10 cellular contexts compared by ENCODE assay signal in the genomic region with DNA sequence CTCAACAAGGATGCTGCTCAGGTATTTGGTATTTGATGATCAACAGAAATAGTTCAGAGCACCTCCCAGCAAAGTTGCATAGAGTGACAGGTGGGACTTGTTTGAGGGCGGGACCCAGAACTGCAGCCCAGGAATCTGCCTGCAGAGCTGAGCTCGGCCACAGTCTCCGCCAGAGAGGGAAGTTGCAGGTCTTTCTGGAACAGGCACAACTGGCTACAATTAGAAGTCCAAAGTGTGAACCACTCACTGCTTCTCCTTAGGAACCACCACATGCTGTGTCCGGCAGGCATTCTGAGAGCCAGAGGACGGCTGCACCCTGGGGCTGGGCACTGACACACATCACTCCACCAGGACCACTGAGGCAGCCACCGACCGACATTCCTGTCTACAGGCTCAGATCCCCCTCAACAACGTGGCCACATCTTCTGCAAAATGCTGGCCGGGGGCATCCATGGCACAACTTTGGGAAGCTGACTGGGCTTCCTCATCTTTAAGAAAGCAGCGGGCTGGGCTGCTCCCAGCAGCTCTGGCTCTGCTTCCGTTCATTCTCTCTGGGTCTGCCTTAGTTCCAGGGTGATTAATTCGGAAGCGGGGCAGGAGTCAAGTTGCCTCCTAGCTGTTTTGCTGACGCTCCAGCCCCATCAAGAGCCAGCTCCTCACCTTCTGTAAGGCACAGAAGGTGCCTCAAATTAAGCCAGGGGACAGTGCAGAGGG. TPM values are rescaled to one million over a fixed set of nuclear protein-coding genes. Genes with fewer than 3 reads are reported as not detected.
DNase-seq lines count a peak whose midpoint lies in the region; ATAC-seq, FAIRE-seq and TF ChIP-seq lines count a peak whose summit lies in the region.
"Had no signal": no experiment of that assay in that cellular context is flagged by ENCODE, and none has a peak within 500 bp of the region (broad histone marks: within the 10 kb centered on the region; RNA-seq: fewer than 3 reads in every experiment).

No MANE protein-coding gene starts in this region.

- H3K27ac ChIP-seq in iPS-20b (ENCODE audit: low read length), result no peak overlapping the region
- H3K27ac ChIP-seq in small intestine (ENCODE audit: low read depth in 1 of 2, low read length in 1 of 2), result peak overlapping the region; percentile 60 to 87
- H3K27ac ChIP-seq: 22Rv1 had no signal

- H3K9me3 ChIP-seq in iPS-20b (ENCODE audit: insufficient read depth, low read depth, low read length) (no peaks in the 10 kb centered on the region), small intestine (ENCODE audit: control insufficient read depth, low read depth) (no peaks in the 10 kb centered on the region)

- no peak overlapping the region for H3K9ac ChIP-seq in iPS-20b (ENCODE audit: low read depth, low read length)

- H3K4me3 ChIP-seq in astrocyte of the cerebellum (ENCODE audit: low read depth, low read length) (peak overlapping the region; percentile 29), iPS-20b (ENCODE audit: low read length) (peak overlapping the region; percentile 69), small intestine (ENCODE audit: low read depth in 1 of 2, low read length in 2 of 2) (peak overlapping the region in 1 of 2 donors; percentile 95)

- H3K4me1 ChIP-seq in iPS-20b (ENCODE audit: insufficient read depth, low read length) (0 out of 2 replicates have a peak, but pooled peaks cover 3% of the 10 kb centered on the region), small intestine (ENCODE audit: control insufficient read depth in 2 of 2, insufficient read depth in 1 of 2, low read depth in 1 of 2, low read length in 1 of 2) (no peaks in the 10 kb centered on the region)

- FAIRE-seq in small intestine (lab: Jason Lieb, UNC) (no peak), GM12891 (lab: Jason Lieb, UNC) (no peak)

- ATAC-seq in HG03432 (IDR thresholded peaks at IDR 0.05; ENCODE audit: unreplicated experiment), result no peak

- H3K36me3 ChIP-seq in iPS-20b (ENCODE audit: insufficient read depth, low read depth, low read length) (no peaks in the 10 kb centered on the region), small intestine (ENCODE audit: control insufficient read depth in 2 of 2, insufficient read depth in 2 of 2, low read length in 2 of 2) (peaks cover 0 to 2% of the 10 kb centered on the region in 2 donors)

- H3K27me3 ChIP-seq in iPS-20b (ENCODE audit: insufficient read depth, low read length) (peaks cover 42% of the 10 kb centered on the region), small intestine (ENCODE audit: control insufficient read depth in 2 of 2, insufficient read depth in 2 of 2, low read length in 2 of 2) (peaks cover 0 to 15% of the 10 kb centered on the region in 2 donors)

- in situ Hi-C loops in astrocyte of the cerebellum (cut with HindIII; ENCODE audit: low sequenced_read_pairs), result no loop called here

- no peak for TF ChIP-seq CTCF in astrocyte of the cerebellum (IDR thresholded peaks at IDR 0.05; ENCODE audit: low read depth, low read length, missing control alignments)

- no peak for TF ChIP-seq POLR2A in GM12891 (IDR thresholded peaks at IDR 0.05; ENCODE audit: low read depth, low read length)

- WGBS in small intestine, 3 donors, result 9 to 26% (median 15%) methylated on average over 14 of the region's 14 CpGs

- DNase-seq in DMS 273 (lab: John Stamatoyannopoulos, UW; ENCODE audit: unreplicated experiment) (peak; percentile 53), DMS 273 treated with DMSO at 0.1 percent for 48 hours (lab: John Stamatoyannopoulos, UW) (no peak), astrocyte of the cerebellum (ENCODE audit: low read depth) (no peak), small intestine (peak; percentile 82), GM12891 (ENCODE audit: insufficient read length, low spot score) (no peak), inferior parietal cortex (ENCODE audit: extremely low spot score) (no peak)
- DNase-seq: activated B cell treated with CpG ODN at 0.5 μM for 24 hours had no signal

TF ChIP-seq in GM12891, 5 proteins besides CTCF, POLR2A, EP300 and RAD21:
- no peak for TF ChIP-seq SPI1 (IDR thresholded peaks at IDR 0.05; ENCODE audit: low read depth, low read length)
- TF ChIP-seq POU2F2 (IDR thresholded peaks at IDR 0.05; ENCODE audit: low read depth, low read length), result no peak
- TF ChIP-seq TAF1 (IDR thresholded peaks at IDR 0.05; ENCODE audit: low read depth, low read length), result no peak
- TF ChIP-seq PAX5 (IDR thresholded peaks at IDR 0.05; ENCODE audit: insufficient read depth, low read length, severe bottlenecking), result no peak
- no peak for TF ChIP-seq POLR2AphosphoS5 (IDR thresholded peaks at IDR 0.05; ENCODE audit: low read depth, low read length)
TF ChIP-seq in GM12891: peak in this region for 0.

RNA-seq across cellular contexts. Expression of a gene that starts 0.9 kb away (rescaled TPM):
- polyA plus RNA-seq in small intestine, result 100 to 1,000 TPM in 2 of 3 donors, 10 to 100 TPM in 1; 36.9 to 422 (median 263) TPM
- polyA plus RNA-seq in GM12891 (2012; ENCODE audit: low read depth, missing spikeins), result not detected

Comparison
In these comparisons a context has a peak if more than half of its experiments do, and no peak if none do; other contexts are left out.
1. DNase-seq: peak in DMS 273 (single experiment) and small intestine (single experiment); none in DMS 273 treated with DMSO at 0.1 percent for 48 hours (single experiment), astrocyte of the cerebellum (single experiment), GM12891 (single experiment) and inferior parietal cortex (single experiment).